Comparison of ENCODE assay signal across 8 cellular contexts in the genomic region with DNA sequence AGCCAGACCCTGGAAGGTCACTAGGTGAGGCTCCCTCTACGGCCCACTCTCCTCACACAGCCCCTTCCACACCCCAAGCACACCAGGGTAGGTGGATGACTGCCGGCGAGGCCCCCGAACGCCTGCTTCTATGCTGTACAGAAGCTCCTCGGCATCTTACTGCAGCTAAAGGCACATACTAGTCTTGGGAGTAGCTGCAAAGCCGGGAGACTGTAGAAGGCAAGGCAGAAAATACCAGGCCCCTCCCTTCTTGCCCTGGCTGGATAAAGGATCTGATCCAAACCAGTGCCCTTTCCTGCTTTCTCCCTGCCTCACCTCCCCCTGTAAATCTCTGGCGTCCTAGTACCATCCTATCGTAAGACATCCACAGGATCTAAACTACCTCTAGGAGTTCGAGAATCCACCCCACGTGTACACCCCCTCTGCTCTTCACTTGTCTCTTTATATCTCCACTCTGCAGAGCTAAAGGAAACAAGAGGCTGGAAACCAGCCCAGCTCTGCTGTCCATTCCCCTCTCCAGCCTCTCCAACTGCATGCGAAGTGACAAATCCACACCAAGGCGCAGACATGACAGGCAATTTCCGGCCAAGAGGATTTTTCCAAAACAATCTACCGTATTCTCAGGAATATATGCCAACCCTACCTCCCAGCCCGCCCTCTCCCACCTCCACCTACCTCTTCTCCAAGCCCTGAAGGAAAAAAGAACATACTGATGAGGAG. TPM values are rescaled to one million over a fixed set of nuclear protein-coding genes. Genes with fewer than 3 reads are reported as not detected.
A peak's percentile ranks its signal among the peaks of the same experiment; 100 is the strongest.
DNase-seq lines count a peak whose midpoint lies in the region; TF ChIP-seq lines count a peak whose summit lies in the region.

No MANE protein-coding gene starts in this region.

- peaks cover 92% of the 10 kb centered on the region for H3K4me1 ChIP-seq in BLaER1
- peaks cover 35% of the 10 kb centered on the region for H3K4me1 ChIP-seq in GM23248 (ENCODE audit: insufficient read depth)
- H3K4me1 ChIP-seq in testis, result peaks cover 56% of the 10 kb centered on the region

- no peaks in the 10 kb centered on the region for H3K9me3 Mint-ChIP-seq in dendritic cell treated with granulocyte-macrophage colony-stimulating factor and Interleukin-4, amounts not matched to agents 40 ng/mL and 50 ng/mL, for 4 days

- H3K9me3 ChIP-seq in BLaER1, result no peaks in the 10 kb centered on the region
- H3K9me3 ChIP-seq in GM23248 (ENCODE audit: low read depth), result no peaks in the 10 kb centered on the region
- H3K9me3 ChIP-seq in testis, result no peaks in the 10 kb centered on the region

- WGBS in GM23248 (ENCODE audit: low coverage in 1 of 2, low lambda C conversion rate in 2 of 2, missing lambda C conversion rate in 2 of 2), 2 experiments, result 4 to 6% methylated on average over 16 of the region's 16 CpGs
- WGBS in testis, 2 donors, result 4 to 10% methylated on average over 14 to 16 of the region's 16 CpGs

- peaks cover 46% of the 10 kb centered on the region for H3K79me2 ChIP-seq in GM23248 (ENCODE audit: insufficient read depth)

- TF ChIP-seq POLR2A in testis (IDR thresholded peaks at IDR 0.05), result no peak

- no peaks in the 10 kb centered on the region for H3K9me2 ChIP-seq in GM23248 (ENCODE audit: insufficient read depth)

- DNase-seq in GM23248, result peak; percentile 92
- DNase-seq in RPMI7951 (ENCODE audit: low read depth), result peak; percentile 88
- peak; percentile 87 to 90 for DNase-seq in lung microvascular endothelial cell (ENCODE audit: low read depth in 2 of 2)
- peak; percentile 65 for DNase-seq in testis
- no peak for DNase-seq in NCI-H526 (lab: John Stamatoyannopoulos, UW)
- DNase-seq in kidney glomerular epithelial cell (lab: John Stamatoyannopoulos, UW), result no peak

- peak overlapping the region; percentile 85 for H2AFZ ChIP-seq in GM23248

- peak overlapping the region; percentile 91 for H3K27ac ChIP-seq in BLaER1
- peak overlapping the region; percentile 85 for H3K27ac ChIP-seq in GM23248
- peak overlapping the region; percentile 81 to 84 for H3K27ac ChIP-seq in testis

- H3F3A ChIP-seq in GM23248 (ENCODE audit: insufficient read depth), result peaks cover 23% of the 10 kb centered on the region

- intact Hi-C loops in dendritic cell treated with granulocyte-macrophage colony-stimulating factor and Interleukin-4, amounts not matched to agents 40 ng/mL and 50 ng/mL, for 4 days (cut with micrococcal nuclease), result no loop called here
- intact Hi-C loops in testis (cut with DNase I; ENCODE audit: low total_unique reads), result loop anchor here (5.0 kb wide), 1 partner anchor 34 kb away; no protein-coding TSS in a partner anchor

- H3K36me3 Mint-ChIP-seq in dendritic cell treated with granulocyte-macrophage colony-stimulating factor and Interleukin-4, amounts not matched to agents 40 ng/mL and 50 ng/mL, for 4 days (ENCODE audit: low read depth), result peaks cover 15% of the 10 kb centered on the region

- H3K4me3 ChIP-seq in BLaER1 (peak overlapping the region; percentile 91), GM23248 (peak overlapping the region; percentile 73), testis (peak overlapping the region; percentile 66 to 81)

- H3K27ac Mint-ChIP-seq in dendritic cell treated with granulocyte-macrophage colony-stimulating factor and Interleukin-4, amounts not matched to agents 40 ng/mL and 50 ng/mL, for 4 days, result peak overlapping the region; percentile 87

- H3K4me2 ChIP-seq in BLaER1 (peak overlapping the region; percentile 99), GM23248 (ENCODE audit: unreplicated experiment) (peak overlapping the region; percentile 92)

- peaks cover 92% of the 10 kb centered on the region for H3K4me1 Mint-ChIP-seq in dendritic cell treated with granulocyte-macrophage colony-stimulating factor and Interleukin-4, amounts not matched to agents 40 ng/mL and 50 ng/mL, for 4 days (ENCODE audit: low read depth)

- H4K20me1 ChIP-seq in BLaER1, result peaks cover 49% of the 10 kb centered on the region
- H4K20me1 ChIP-seq in GM23248 (ENCODE audit: insufficient read depth), result no peaks in the 10 kb centered on the region

- H3K27me3 Mint-ChIP-seq in dendritic cell treated with granulocyte-macrophage colony-stimulating factor and Interleukin-4, amounts not matched to agents 40 ng/mL and 50 ng/mL, for 4 days, result no peaks in the 10 kb centered on the region

- TF ChIP-seq CTCF in testis (IDR thresholded peaks at IDR 0.05), result no peak

- H3K9ac ChIP-seq in BLaER1 (peak overlapping the region; percentile 86), GM23248 (peak overlapping the region; percentile 80)

- H3K4me3 Mint-ChIP-seq in dendritic cell treated with granulocyte-macrophage colony-stimulating factor and Interleukin-4, amounts not matched to agents 40 ng/mL and 50 ng/mL, for 4 days, result peak overlapping the region; percentile 84

- H3K27me3 ChIP-seq in BLaER1 (no peaks in the 10 kb centered on the region), GM23248 (replicated peaks; ENCODE audit: insufficient read depth) (no peaks in the 10 kb centered on the region), testis (no peaks in the 10 kb centered on the region)

- H3K36me3 ChIP-seq in BLaER1, result no peaks in the 10 kb centered on the region
- H3K36me3 ChIP-seq in GM23248 (ENCODE audit: low read depth), result no peaks in the 10 kb centered on the region
- H3K36me3 ChIP-seq in testis (ENCODE audit: low read depth, missing control alignments), result no peaks in the 10 kb centered on the region

- in situ Hi-C loops in GM23248 (cut with MboI), result no loop called here

RNA-seq across cellular contexts. Expression of a gene that starts 11.8 kb away (rescaled TPM):
- 8.5 and 12.3 TPM in 2 replicates for total RNA-seq in GM23248 (2014; rRNA removed; shearing (Covaris generic))
- 3.2 and 3.4 TPM in 2 replicates for polyA plus RNA-seq in GM23248 (2016; fragmentation: Nextera tagmentation; extraction: Ambion mirVana)
- 7.1 and 8.7 TPM in 2 replicates for total RNA-seq in RPMI7951 (2014; rRNA removed; shearing (Covaris generic))
- total RNA-seq in lung microvascular endothelial cell, result 8.3 and 16.1 TPM in 2 replicates
- total RNA-seq in testis, result 10 to 100 TPM; 71.4 to 71.6 TPM
- 43.9 TPM for polyA plus RNA-seq in testis (ENCODE audit: insufficient read depth, low read depth, low replicate concordance)

Comparison
In these comparisons a context has a peak if more than half of its experiments do, and no peak if none do; other contexts are left out.
1. DNase-seq: peak in GM23248 (single experiment), RPMI7951 (single experiment), lung microvascular endothelial cell (2 of 2) and testis (single experiment); none in NCI-H526 (0 of 2) and kidney glomerular epithelial cell (single experiment).
2. Peak in every context shown above with its lines, with median percentiles within 50 percentile points of each other: H3K27ac ChIP-seq and H3K4me3 ChIP-seq.